8 cellular contexts compared by ENCODE assay signal in the genomic region with DNA sequence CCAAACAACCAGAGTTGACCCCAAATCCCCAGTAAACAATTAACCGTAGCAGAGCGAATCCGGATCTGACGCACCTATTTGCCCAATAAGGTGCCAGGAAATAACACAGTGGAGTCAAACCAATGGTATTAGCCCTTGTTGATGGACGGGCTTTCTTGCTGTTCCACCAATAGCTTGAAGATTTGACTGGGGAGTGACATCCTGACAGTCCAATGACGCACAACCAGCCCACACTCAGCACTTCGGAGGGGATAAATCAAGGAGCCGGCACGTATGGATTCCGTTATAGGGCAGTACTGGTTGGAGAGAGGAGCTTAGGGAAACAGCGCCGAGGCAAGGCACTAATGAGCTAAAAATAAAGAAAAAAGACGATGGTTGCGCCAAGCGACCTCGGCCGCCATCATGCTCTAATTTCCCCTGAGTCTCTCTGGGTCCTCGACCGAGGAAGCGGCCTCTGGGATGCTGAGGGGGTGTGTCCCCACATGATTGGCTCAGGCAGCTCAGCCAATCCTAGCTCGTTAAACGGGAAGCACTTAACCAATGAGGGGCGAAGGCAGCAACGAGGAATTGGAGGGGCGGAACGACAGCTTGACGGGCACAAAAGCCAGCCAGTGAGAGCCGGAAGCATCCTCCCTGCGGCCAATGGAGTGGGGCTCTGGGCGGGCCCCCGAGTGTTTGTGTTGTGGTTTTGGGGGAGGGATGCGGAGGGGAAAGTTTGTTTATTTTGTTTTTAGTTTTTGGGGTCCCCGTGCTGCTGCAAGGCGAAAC. TPM values are rescaled to one million over a fixed set of nuclear protein-coding genes. Genes with fewer than 3 reads are reported as not detected.
A peak's percentile ranks its signal among the peaks of the same experiment; 100 is the strongest.
DNase-seq lines count a peak whose midpoint lies in the region; ATAC-seq and TF ChIP-seq lines count a peak whose summit lies in the region.

No MANE protein-coding gene starts in this region.

- H3K4me3 Mint-ChIP-seq in CD14-positive monocyte: peak overlapping the region; percentile 99

- peaks cover 43% of the 10 kb centered on the region for H3K4me1 Mint-ChIP-seq in CD14-positive monocyte

- peaks cover 0 to 6% (median 2%) of the 10 kb centered on the region in 3 donors for H3K27me3 Mint-ChIP-seq in CD14-positive monocyte (ENCODE audit: low read depth in 3 of 3)

- no peak for TF ChIP-seq CTCF in CD14-positive monocyte (IDR thresholded peaks at IDR 0.05)

- peak; percentile 98 for DNase-seq in CD14-positive monocyte (ENCODE audit: low spot score)
- DNase-seq in NCI-H748 (lab: John Stamatoyannopoulos, UW; ENCODE audit: unreplicated experiment): peak; percentile 97
- peak; percentile 95 to 99 for DNase-seq in activated CD4-positive, alpha-beta T cell treated with anti-CD3 and anti-CD28 coated beads, Interleukin-2, amount 50 U/mL, for 24 hours (ENCODE audit: low read depth in 1 of 2, low spot score in 1 of 2)
- DNase-seq in dedifferentiated amniotic fluid mesenchymal stem cell (ENCODE audit: extremely low spot score): peak; percentile 99
- DNase-seq in left kidney (ENCODE audit: low read depth, low spot score): peak; percentile 100
- peak; percentile 99 for DNase-seq in stimulated activated CD4-positive, alpha-beta T cell treated with anti-CD3 and anti-CD28 coated beads, Interleukin-1b, Interleukin-23, amount 100 ng/mL, for 48 hours

- no peaks in the 10 kb centered on the region for H3K36me3 Mint-ChIP-seq in CD14-positive monocyte

- intact Hi-C loops in CD14-positive monocyte (cut with micrococcal nuclease): loop anchor here (2.0 to 10.0 kb wide), 5 partner anchors 133 to 1241 kb away; a partner anchor contains a TSS

- peaks cover 0 to 3% (median 0%) of the 10 kb centered on the region in 7 donors for H3K9me3 Mint-ChIP-seq in CD14-positive monocyte

- peak; percentile 87 for ATAC-seq in GM19395 (IDR thresholded peaks at IDR 0.05; ENCODE audit: unreplicated experiment)
- ATAC-seq in HG03558 (IDR thresholded peaks at IDR 0.05; ENCODE audit: extremely low read depth, unreplicated experiment): peak; percentile 46

- H3K27ac Mint-ChIP-seq in CD14-positive monocyte: peak overlapping the region; percentile 98 to 100 (median 99)

RNA-seq across cellular contexts. Expression of a gene that starts 49.5 kb away (rescaled TPM):
- polyA plus RNA-seq in CD14-positive monocyte: under 1 TPM in 1 of 2 donors, not detected in 1; 0.01 TPM

Comparison
In these comparisons a context has a peak if more than half of its experiments do, and no peak if none do; other contexts are left out.
1. Peak in every context shown above with its lines: DNase-seq and ATAC-seq.